In genomic region chr2:64284751-64285150, GRCh38 we compare ENCODE assay signal across 20 cellular contexts.
DNase-seq lines count a peak whose midpoint lies in the region; ATAC-seq lines count a peak whose summit lies in the region.
"Had no signal": no experiment of that assay in that cellular context is flagged by ENCODE, and none has a peak within 500 bp of the region (broad histone marks: within the 10 kb centered on the region; RNA-seq: fewer than 3 reads in every experiment).

No MANE protein-coding gene starts in this region.

- DNase-seq in NCI-H1092 treated with DMSO at 0.1 percent for 48 hours (lab: John Stamatoyannopoulos, UW) = peak; percentile 40
- no peak for DNase-seq in NCI-H1092 (lab: John Stamatoyannopoulos, UW)
- peak; percentile 79 for DNase-seq in NCI-H446 treated with DMSO at 0.1 percent for 48 hours (lab: John Stamatoyannopoulos, UW)
- DNase-seq in head of caudate nucleus = peak in 41 of 42 donors; percentile 31 to 77 (median 55)
- DNase-seq in substantia nigra (lab: John Stamatoyannopoulos, UW) = peak in 37 of 49 donors; percentile 7 to 79 (median 31)
- no peak for DNase-seq in DMS153 (lab: John Stamatoyannopoulos, UW)
- DNase-seq: BE2C; Calu3; effector CD8-positive, alpha-beta T cell; esophagus squamous epithelium; GOT3; left ventricle myocardium inferior; NCI-H1436; NCI-H226; right cardiac atrium; stimulated activated CD4-positive, alpha-beta T cell treated with anti-CD3 and anti-CD28 coated beads, Interleukin-15, amount 100 ng/mL, for 24 hours; thyroid gland had no signal

- intact Hi-C loops in head of caudate nucleus (cut with DNase I) = no loop called here

- no peak for ATAC-seq in GM19455 (IDR thresholded peaks at IDR 0.05; ENCODE audit: unreplicated experiment)
- no peak for ATAC-seq in GM19395 (IDR thresholded peaks at IDR 0.05; ENCODE audit: unreplicated experiment)

- no peak overlapping the region for H3K27ac ChIP-seq in substantia nigra (ENCODE audit: low read depth, low read length, poor library complexity, severe bottlenecking)
- H3K27ac ChIP-seq: 22Rv1, thyroid gland had no signal

Comparison
In these comparisons a context has a peak if more than half of its experiments do, and no peak if none do; other contexts are left out.
1. DNase-seq: peak in NCI-H1092 treated with DMSO at 0.1 percent for 48 hours (single experiment), NCI-H446 treated with DMSO at 0.1 percent for 48 hours (single experiment), head of caudate nucleus (41 of 42) and substantia nigra (37 of 49); none in NCI-H1092 (single experiment) and DMS153 (single experiment).